ENCODE assay signal across 8 cellular contexts in the genomic region with DNA sequence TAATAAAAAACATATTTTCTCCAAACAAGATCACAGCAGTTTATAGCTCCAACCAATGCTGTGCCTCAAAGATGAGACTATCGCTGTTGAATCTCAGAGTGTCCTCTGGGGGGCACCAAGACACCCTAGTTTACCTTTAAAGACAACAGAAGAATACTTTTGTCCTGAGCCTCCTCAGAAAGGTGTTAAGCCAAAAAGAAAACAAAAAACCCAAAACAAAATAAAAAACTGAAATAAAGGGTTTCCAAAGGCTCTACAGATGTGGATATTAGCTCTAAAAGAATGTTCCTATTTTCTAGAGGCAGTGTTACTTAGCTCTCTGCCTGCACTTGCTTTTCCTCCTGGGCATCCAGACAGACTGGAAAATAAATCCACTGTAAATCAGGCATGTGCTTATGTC.
A peak's percentile ranks its signal among the peaks of the same experiment; 100 is the strongest.
DNase-seq lines count a peak whose midpoint lies in the region; ATAC-seq, FAIRE-seq and TF ChIP-seq lines count a peak whose summit lies in the region.

No MANE protein-coding gene starts in this region.

- TF ChIP-seq RAD21 in HepG2 (CRISPR knock-in tag; IDR thresholded peaks at IDR 0.05), result no peak

- 0% methylated on average over 1 of the region's 1 CpG for WGBS in HepG2 (ENCODE audit: low lambda C conversion rate)

- CTCF ChIA-PET in HepG2 (lab: Yijun Ruan, JAX; ENCODE audit: low intra/inter-chr PET ratio, low total read pairs), result interaction anchor here (1.3 to 1.7 kb wide), 3 partner anchors 238 to 270 kb away, joined by 3 to 19 read pairs (median 7); no protein-coding TSS in a partner anchor

- no peaks in the 10 kb centered on the region for H3K79me2 ChIP-seq in HepG2 (ENCODE audit: insufficient read depth, low read length)

- BruUV-seq in HepG2 (replicated peaks; lab: Mats Ljungman, UMichigan), result no TSS peak

- TF ChIP-seq POLR2A in HepG2 (IDR thresholded peaks at IDR 0.05; ENCODE audit: insufficient read depth in 1 of 2, low read depth in 2 of 2, low read length in 2 of 2), result no peak

- no peaks in the 10 kb centered on the region for H4K20me1 ChIP-seq in HepG2 (ENCODE audit: insufficient read depth, low read length)

- H3K4me3 ChIP-seq in choroid plexus epithelial cell (ENCODE audit: low read depth, low read length) (no peak overlapping the region), HepG2 (replicated peaks in 1 of 3; ENCODE audit: insufficient read depth in 1 of 3, low read depth in 2 of 3, low read length in 3 of 3) (no peak overlapping the region)

- no peak overlapping the region for H3K27ac ChIP-seq in HepG2 (ENCODE audit: extremely low read length, insufficient read depth, low read length)

- peak; percentile 79 for TF ChIP-seq CTCF in choroid plexus epithelial cell (conservative IDR thresholded peaks at IDR 0.05; ENCODE audit: low read depth, low read length)
- TF ChIP-seq CTCF in HepG2 (CRISPR knock-in tag; IDR thresholded peaks at IDR 0.05), result peak; percentile 73

- no peaks in the 10 kb centered on the region for H3K27me3 ChIP-seq in HepG2 (ENCODE audit: control insufficient read depth in 1 of 2, insufficient read depth in 2 of 2, low read length in 2 of 2)

- H3K36me3 ChIP-seq in HepG2 (replicated peaks in 1 of 2; ENCODE audit: control insufficient read depth in 1 of 2, insufficient read depth in 2 of 2, low read length in 2 of 2), result no peaks in the 10 kb centered on the region

- intact Hi-C loops in HepG2 (cut with micrococcal nuclease; ENCODE audit: unreplicated experiment), result loop anchor here (1.0 to 10.0 kb wide), 3 partner anchors 162 to 270 kb away; a partner anchor contains a TSS

- no peak overlapping the region for H3K4me2 ChIP-seq in HepG2 (ENCODE audit: low read depth, low read length)

- ATAC-seq in HepG2, result peak; percentile 82
- no peak for ATAC-seq in HG03135 (IDR thresholded peaks at IDR 0.05; ENCODE audit: unreplicated experiment)

- no peak overlapping the region for H2AFZ ChIP-seq in HepG2 (ENCODE audit: low read length)

- POLR2A ChIA-PET in HepG2 (lab: Yijun Ruan, JAX), result no interaction called here

- peak; percentile 72 for DNase-seq in COR-L47 (lab: John Stamatoyannopoulos, UW)
- DNase-seq in HCEC 1CT, result peak; percentile 48
- peak; percentile 68 for DNase-seq in NCI-H2171 treated with DMSO at 0.1 percent for 48 hours (lab: John Stamatoyannopoulos, UW)
- DNase-seq in activated CD4-positive, alpha-beta T cell treated with anti-CD3 and anti-CD28 coated beads for 1 hour, result peak; percentile 38
- DNase-seq in choroid plexus epithelial cell (ENCODE audit: low read depth), result peak; percentile 81
- DNase-seq in HepG2 (ENCODE audit: low spot score), result peak; percentile 40
- peak; percentile 15 to 35 (median 34) for DNase-seq in stimulated activated CD4-positive, alpha-beta T cell treated with anti-CD3 and anti-CD28 coated beads, TNF-alpha, amount 100 ng/mL, for 24 hours (ENCODE audit: low read depth in 3 of 3)

- H3K4me1 ChIP-seq in HepG2 (ENCODE audit: insufficient read depth, low read length), result no peaks in the 10 kb centered on the region

- H3K9me3 ChIP-seq in HepG2 (ENCODE audit: low read length), result no peaks in the 10 kb centered on the region

- FAIRE-seq in HepG2 (lab: Jason Lieb, UNC), result peak; percentile 82

- in situ Hi-C loops in HepG2 (cut with HindIII; ENCODE audit: extremely low pct_ligation_motif_present, low pct_unique_long_range_greater_than_20kb), result loop anchor here (5.0 to 10.0 kb wide), 3 partner anchors 242 to 382 kb away; no protein-coding TSS in a partner anchor

- H3K9ac ChIP-seq in HepG2 (ENCODE audit: insufficient read depth, low read depth, low read length), result no peak overlapping the region

- TF ChIP-seq EP300 in HepG2 (IDR thresholded peaks at IDR 0.05; ENCODE audit: low read depth in 2 of 2, low read length in 2 of 2) (no peak), HepG2 (CRISPR knock-in tag; IDR thresholded peaks at IDR 0.05; ENCODE audit: borderline replicate concordance) (no peak)

TF ChIP-seq in HepG2, 621 proteins besides CTCF, POLR2A, EP300 and RAD21:
- no peak for TF ChIP-seq ZNF703 (CRISPR knock-in tag; IDR thresholded peaks at IDR 0.05; ENCODE audit: borderline replicate concordance)
- TF ChIP-seq ZNF572 (CRISPR knock-in tag; IDR thresholded peaks at IDR 0.05), result no peak
- TF ChIP-seq ZBTB7B (CRISPR knock-in tag; IDR thresholded peaks at IDR 0.05), result no peak
- TF ChIP-seq CENPT (CRISPR knock-in tag; IDR thresholded peaks at IDR 0.05; ENCODE audit: low read depth), result no peak
- TF ChIP-seq EEA1 (CRISPR knock-in tag; IDR thresholded peaks at IDR 0.05; ENCODE audit: borderline replicate concordance), result no peak
- TF ChIP-seq, protein P1, sequence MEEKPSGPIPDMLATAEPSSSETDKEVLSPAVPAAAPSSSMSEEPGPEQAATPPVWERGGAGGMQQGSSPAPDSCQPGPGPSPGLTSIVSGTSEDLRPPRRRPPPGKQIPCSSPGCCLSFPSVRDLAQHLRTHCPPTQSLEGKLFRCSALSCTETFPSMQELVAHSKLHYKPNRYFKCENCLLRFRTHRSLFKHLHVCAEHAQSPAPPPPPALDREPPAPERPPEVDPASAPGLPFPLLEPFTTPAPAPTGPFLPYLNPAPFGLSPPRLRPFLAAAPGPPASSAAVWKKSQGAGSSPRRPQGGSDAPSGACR (CRISPR knock-in tag; IDR thresholded peaks at IDR 0.05), result no peak
- peak; percentile 81 for TF ChIP-seq STAG1 (CRISPR knock-in tag; IDR thresholded peaks at IDR 0.05)
- no peak for TF ChIP-seq MEIS1 (CRISPR knock-in tag; IDR thresholded peaks at IDR 0.05; ENCODE audit: borderline replicate concordance)
- TF ChIP-seq HNRNPUL1 (IDR thresholded peaks at IDR 0.05; ENCODE audit: low read depth, low read length), result no peak
- TF ChIP-seq ZFAT (CRISPR knock-in tag; conservative IDR thresholded peaks at IDR 0.05), result no peak
- TF ChIP-seq SMC3 (IDR thresholded peaks at IDR 0.05; ENCODE audit: low read length), result peak; percentile 49
TF ChIP-seq in HepG2: peak in this region for 2.
